ENCODE assay signal across 8 cellular contexts in the genomic region with DNA sequence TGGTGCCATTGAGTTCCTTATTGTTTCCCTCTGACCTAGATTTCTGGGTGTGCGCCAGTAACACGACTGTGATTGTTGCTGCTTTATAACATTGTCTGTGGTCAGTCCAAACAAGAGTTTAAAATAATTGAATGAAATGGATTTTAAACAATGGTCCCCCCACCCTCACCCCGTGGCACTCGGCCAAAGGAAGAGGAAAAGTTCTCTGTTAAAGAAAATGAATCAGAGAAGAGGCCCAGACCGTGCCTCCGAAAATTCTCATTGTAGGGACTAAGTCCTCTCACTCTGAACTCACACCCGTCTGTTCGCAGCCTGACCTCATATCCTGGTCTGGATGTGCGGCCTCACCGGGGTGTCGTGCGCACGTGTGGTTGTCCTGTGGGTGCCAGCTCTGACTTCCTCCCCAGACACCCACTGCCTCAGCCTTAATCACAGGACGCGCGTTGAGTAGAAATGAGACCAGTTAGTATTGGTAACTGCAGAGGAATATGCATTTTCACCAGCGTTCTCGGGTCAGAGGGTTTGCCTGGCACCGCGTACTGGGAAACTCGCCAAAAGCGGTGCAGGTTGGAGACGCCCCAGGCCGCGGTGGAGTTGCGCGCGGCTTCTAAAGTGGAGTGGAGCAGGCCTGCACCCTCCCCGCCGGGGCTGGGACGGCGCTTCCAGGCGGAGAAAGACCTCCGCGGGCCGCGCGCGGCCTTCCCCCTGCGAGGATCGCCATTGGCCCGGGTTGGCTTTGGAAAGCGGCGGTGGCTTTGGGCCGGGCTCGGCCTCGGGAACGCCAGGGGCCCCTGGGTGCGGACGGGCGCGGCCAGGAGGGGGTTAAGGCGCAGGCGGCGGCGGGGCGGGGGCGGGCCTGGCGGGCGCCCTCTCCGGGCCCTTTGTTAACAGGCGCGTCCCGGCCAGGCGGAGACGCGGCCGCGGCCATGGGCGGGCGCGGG. TPM values are rescaled to one million over a fixed set of nuclear protein-coding genes. Genes with fewer than 3 reads are reported as not detected.
A peak's percentile ranks its signal among the peaks of the same experiment; 100 is the strongest.
DNase-seq lines count a peak whose midpoint lies in the region; ATAC-seq and TF ChIP-seq lines count a peak whose summit lies in the region.

A gene (plus strand): TSS at position 884 of the 941 bp plus-strand sequence. CDS start 193 bp downstream, outside the sequence.

- ATAC-seq in GM19468 (IDR thresholded peaks at IDR 0.05; ENCODE audit: extremely low read depth, unreplicated experiment), result peak; percentile 81

- no peaks in the 10 kb centered on the region for H4K20me1 ChIP-seq in neural cell (ENCODE audit: insufficient read depth)

- H3K4me3 Mint-ChIP-seq in activated T-helper 2 cell treated with anti-CD3 and anti-CD28 coated beads, Interferon-gamma antibody, Interleukin-2, Interleukin-4, amounts not matched to agents 10 μg/mL and 5 μg/mL and 100 μg/mL, durations not matched to agents 14 hours and 24 hours and 36 hours (ENCODE audit: low read depth), result peak within 1 kb of the TSS; percentile 98

- peaks cover 54% of the 10 kb centered on the region for H3K79me2 ChIP-seq in neural cell (replicated peaks; ENCODE audit: insufficient read depth, low read length)

- H3K9me3 ChIP-seq in neural cell (ENCODE audit: low read length), result no peaks in the 10 kb centered on the region

- peak within 1 kb of the TSS; percentile 86 for H3K4me3 ChIP-seq in neural cell (ENCODE audit: low read length)

- no peak for TF ChIP-seq RAD21 in neural cell (conservative IDR thresholded peaks at IDR 0.05)

- DNase-seq in COLO668 (lab: John Stamatoyannopoulos, UW; ENCODE audit: unreplicated experiment) (peak; percentile 85), HuH-7.5 (ENCODE audit: low spot score) (peak; percentile 93), RPMI7951 (ENCODE audit: low read depth) (peak; percentile 77), fibroblast of peridontal ligament (ENCODE audit: extremely low read depth) (peak; percentile 73), stromal cell of bone marrow (ENCODE audit: low read depth) (peak; percentile 73)
- DNase-seq in activated T-helper 2 cell treated with anti-CD3 and anti-CD28 coated beads, Interferon-gamma antibody, Interleukin-2, Interleukin-4, amounts not matched to agents 10 μg/mL and 5 μg/mL and 100 μg/mL, durations not matched to agents 14 hours and 24 hours and 36 hours (ENCODE audit: low spot score), result peak; percentile 49

- TF ChIP-seq EP300 in neural cell (conservative IDR thresholded peaks at IDR 0.05; ENCODE audit: poor library complexity, severe bottlenecking), result no peak

- H3K36me3 Mint-ChIP-seq in activated T-helper 2 cell treated with anti-CD3 and anti-CD28 coated beads, Interferon-gamma antibody, Interleukin-2, Interleukin-4, amounts not matched to agents 10 μg/mL and 5 μg/mL and 100 μg/mL, durations not matched to agents 14 hours and 24 hours and 36 hours (ENCODE audit: low read depth), result peaks cover 4% of the 10 kb centered on the region

- H3K9me2 ChIP-seq in neural cell (ENCODE audit: insufficient read depth, low read length), result no peaks in the 10 kb centered on the region

- peak within 1 kb of the TSS; percentile 88 for H3K9ac ChIP-seq in neural cell (ENCODE audit: low read length)

- H3K27me3 ChIP-seq in neural cell (ENCODE audit: insufficient read depth, low read depth, low read length), result no peaks in the 10 kb centered on the region

- peak within 1 kb of the TSS; percentile 88 for H3K27ac ChIP-seq in neural cell (ENCODE audit: low read length)

- peak within 1 kb of the TSS; percentile 84 for H2AFZ ChIP-seq in neural cell (ENCODE audit: low read depth, low read length)

- no peaks in the 10 kb centered on the region for H3K36me3 ChIP-seq in neural cell (ENCODE audit: insufficient read depth, low read length)

- peaks cover 4% of the 10 kb centered on the region for H3F3A ChIP-seq in neural cell (ENCODE audit: insufficient read depth, low read length, poor library complexity, severe bottlenecking)

- no peak for TF ChIP-seq CTCF in neural cell (IDR thresholded peaks at IDR 0.05; ENCODE audit: poor library complexity, severe bottlenecking)

- peaks cover 9% of the 10 kb centered on the region for H3K27me3 Mint-ChIP-seq in activated T-helper 2 cell treated with anti-CD3 and anti-CD28 coated beads, Interferon-gamma antibody, Interleukin-2, Interleukin-4, amounts not matched to agents 10 μg/mL and 5 μg/mL and 100 μg/mL, durations not matched to agents 14 hours and 24 hours and 36 hours (ENCODE audit: low read depth)

- H3K4me2 ChIP-seq in neural cell (ENCODE audit: low read length), result peak within 1 kb of the TSS; percentile 99

- H3K9me3 Mint-ChIP-seq in activated T-helper 2 cell treated with anti-CD3 and anti-CD28 coated beads, Interferon-gamma antibody, Interleukin-2, Interleukin-4, amounts not matched to agents 10 μg/mL and 5 μg/mL and 100 μg/mL, durations not matched to agents 14 hours and 24 hours and 36 hours, result no peaks in the 10 kb centered on the region

- H3K27ac Mint-ChIP-seq in activated T-helper 2 cell treated with anti-CD3 and anti-CD28 coated beads, Interferon-gamma antibody, Interleukin-2, Interleukin-4, amounts not matched to agents 10 μg/mL and 5 μg/mL and 100 μg/mL, durations not matched to agents 14 hours and 24 hours and 36 hours, result peak within 1 kb of the TSS; percentile 99

- H3K4me1 Mint-ChIP-seq in activated T-helper 2 cell treated with anti-CD3 and anti-CD28 coated beads, Interferon-gamma antibody, Interleukin-2, Interleukin-4, amounts not matched to agents 10 μg/mL and 5 μg/mL and 100 μg/mL, durations not matched to agents 14 hours and 24 hours and 36 hours (ENCODE audit: low read depth), result peaks cover 19% of the 10 kb centered on the region

- intact Hi-C loops in activated T-helper 2 cell treated with anti-CD3 and anti-CD28 coated beads, Interferon-gamma antibody, Interleukin-2, Interleukin-4, amounts not matched to agents 10 μg/mL and 5 μg/mL and 100 μg/mL, durations not matched to agents 14 hours and 24 hours and 36 hours (cut with micrococcal nuclease), result loop anchor here (10.0 kb wide), 1 partner anchor 120 kb away; no protein-coding TSS in a partner anchor

TF ChIP-seq in neural cell, 6 proteins besides CTCF, POLR2A, EP300 and RAD21:
- TF ChIP-seq, protein P1, sequence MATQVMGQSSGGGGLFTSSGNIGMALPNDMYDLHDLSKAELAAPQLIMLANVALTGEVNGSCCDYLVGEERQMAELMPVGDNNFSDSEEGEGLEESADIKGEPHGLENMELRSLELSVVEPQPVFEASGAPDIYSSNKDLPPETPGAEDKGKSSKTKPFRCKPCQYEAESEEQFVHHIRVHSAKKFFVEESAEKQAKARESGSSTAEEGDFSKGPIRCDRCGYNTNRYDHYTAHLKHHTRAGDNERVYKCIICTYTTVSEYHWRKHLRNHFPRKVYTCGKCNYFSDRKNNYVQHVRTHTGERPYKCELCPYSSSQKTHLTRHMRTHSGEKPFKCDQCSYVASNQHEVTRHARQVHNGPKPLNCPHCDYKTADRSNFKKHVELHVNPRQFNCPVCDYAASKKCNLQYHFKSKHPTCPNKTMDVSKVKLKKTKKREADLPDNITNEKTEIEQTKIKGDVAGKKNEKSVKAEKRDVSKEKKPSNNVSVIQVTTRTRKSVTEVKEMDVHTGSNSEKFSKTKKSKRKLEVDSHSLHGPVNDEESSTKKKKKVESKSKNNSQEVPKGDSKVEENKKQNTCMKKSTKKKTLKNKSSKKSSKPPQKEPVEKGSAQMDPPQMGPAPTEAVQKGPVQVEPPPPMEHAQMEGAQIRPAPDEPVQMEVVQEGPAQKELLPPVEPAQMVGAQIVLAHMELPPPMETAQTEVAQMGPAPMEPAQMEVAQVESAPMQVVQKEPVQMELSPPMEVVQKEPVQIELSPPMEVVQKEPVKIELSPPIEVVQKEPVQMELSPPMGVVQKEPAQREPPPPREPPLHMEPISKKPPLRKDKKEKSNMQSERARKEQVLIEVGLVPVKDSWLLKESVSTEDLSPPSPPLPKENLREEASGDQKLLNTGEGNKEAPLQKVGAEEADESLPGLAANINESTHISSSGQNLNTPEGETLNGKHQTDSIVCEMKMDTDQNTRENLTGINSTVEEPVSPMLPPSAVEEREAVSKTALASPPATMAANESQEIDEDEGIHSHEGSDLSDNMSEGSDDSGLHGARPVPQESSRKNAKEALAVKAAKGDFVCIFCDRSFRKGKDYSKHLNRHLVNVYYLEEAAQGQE (IDR thresholded peaks at IDR 0.05; ENCODE audit: borderline replicate concordance), result peak; percentile 49
- TF ChIP-seq TAF1 (IDR thresholded peaks at IDR 0.05; ENCODE audit: low read depth) (peak; percentile 55), MXI1 (conservative IDR thresholded peaks at IDR 0.05; ENCODE audit: poor library complexity, severe bottlenecking) (peak; percentile 40), SMC3 (conservative IDR thresholded peaks at IDR 0.05; ENCODE audit: poor library complexity) (no peak), EZH2 (IDR thresholded peaks at IDR 0.05; ENCODE audit: borderline replicate concordance, insufficient read depth, low read length, poor library complexity, severe bottlenecking) (no peak), POLR2AphosphoS5 (IDR thresholded peaks at IDR 0.05) (peak; percentile 39)

RNA-seq across cellular contexts. Expression of the gene that starts here (rescaled TPM):
- 11.4 and 12.1 TPM in 2 replicates for total RNA-seq in RPMI7951 (2014; rRNA removed; shearing (Covaris generic))
- 35.5 and 36.5 TPM in 2 replicates for total RNA-seq in activated T-helper 2 cell treated with anti-CD3 and anti-CD28 coated beads, Interferon-gamma antibody, Interleukin-2, Interleukin-4, amounts not matched to agents 10 μg/mL and 5 μg/mL and 100 μg/mL, durations not matched to agents 14 hours and 24 hours and 36 hours
- 18.5 and 24.0 TPM in 2 replicates for polyA plus RNA-seq in neural cell
- polyA minus RNA-seq in neural cell, result 69.6 and 70.4 TPM in 2 replicates

Comparison
In these comparisons a context has a peak if more than half of its experiments do, and no peak if none do; other contexts are left out.
1. Peak in every context shown above with its lines: DNase-seq, ATAC-seq, H3K4me3 ChIP-seq and H3K27ac ChIP-seq.